Comparison of ENCODE assay signal across 8 cellular contexts in genomic region chr19:58513213-58513693, GRCh38. TPM values are rescaled to one million over a fixed set of nuclear protein-coding genes. Genes with fewer than 3 reads are reported as not detected.
DNase-seq lines count a peak whose midpoint lies in the region; ATAC-seq, FAIRE-seq and TF ChIP-seq lines count a peak whose summit lies in the region.

No MANE protein-coding gene starts in this region.

- H4K20me1 ChIP-seq in K562 (replicated peaks; ENCODE audit: control insufficient read depth, insufficient read depth, low read length), result no peaks in the 10 kb centered on the region
- H4K20me1 ChIP-seq in MM.1S (ENCODE audit: insufficient read depth, low read length), result no peaks in the 10 kb centered on the region

- peaks cover 31% of the 10 kb centered on the region; the same call in 2 of the 3 replicates for H3K36me3 ChIP-seq in K562 (ENCODE audit: control insufficient read depth, insufficient read depth, low read length)
- H3K36me3 ChIP-seq in naive thymus-derived CD4-positive, alpha-beta T cell (ENCODE audit: control insufficient read depth in 2 of 3, insufficient read depth in 3 of 3, low read length in 3 of 3), result peaks cover 0 to 22% (median 5%) of the 10 kb centered on the region in 3 experiments
- H3K36me3 ChIP-seq in MM.1S (replicated peaks; ENCODE audit: insufficient read depth, low read length), result no peaks in the 10 kb centered on the region

- H3K4me1 ChIP-seq in K562 (replicated peaks in 1 of 2; ENCODE audit: control insufficient read depth in 2 of 2, insufficient read depth in 2 of 2, low read length in 2 of 2), result peaks cover 12 to 66% of the 10 kb centered on the region in 2 experiments
- peaks cover 10 to 15% of the 10 kb centered on the region in 2 donors for H3K4me1 ChIP-seq in naive thymus-derived CD4-positive, alpha-beta T cell (ENCODE audit: control insufficient read depth in 2 of 2, insufficient read depth in 2 of 2, low read length in 2 of 2)
- no peaks in the 10 kb centered on the region for H3K4me1 ChIP-seq in MM.1S (ENCODE audit: low read length)

- H3F3A ChIP-seq in MM.1S (ENCODE audit: insufficient read depth, low read length), result no peaks in the 10 kb centered on the region

- in situ Hi-C loops in K562 (cut with MboI), result no loop called here

- no peak for TF ChIP-seq EP300 in K562 (IDR thresholded peaks at IDR 0.05; ENCODE audit: low read length)

- H3K36me3 Mint-ChIP-seq in naive thymus-derived CD4-positive, alpha-beta T cell, result peaks cover 0 to 17% (median 0%) of the 10 kb centered on the region in 5 donors

- intact Hi-C loops in K562 (cut with micrococcal nuclease), result loop anchor here (5.0 kb wide), 1 partner anchor 331 kb away; the partner anchor contains the start of gene ZNF274
- intact Hi-C loops in naive thymus-derived CD4-positive, alpha-beta T cell (cut with micrococcal nuclease), result loop anchor here in 1 of 2 donors (5.0 kb wide), 1 partner anchor 111 kb away; no protein-coding TSS in a partner anchor

- H3K4me1 Mint-ChIP-seq in naive thymus-derived CD4-positive, alpha-beta T cell, result peaks cover 11 to 33% (median 21%) of the 10 kb centered on the region in 7 donors

- H3K27ac ChIP-seq in 22Rv1 (peak overlapping the region; percentile 86), K562 (ENCODE audit: extremely low read depth, low read depth, low read length) (peak overlapping the region; percentile 79), MM.1S (ENCODE audit: low read length) (no peak overlapping the region)
- H3K27ac ChIP-seq in naive thymus-derived CD4-positive, alpha-beta T cell (ENCODE audit: low read depth, low read length), result peak overlapping the region; percentile 65

- no peaks in the 10 kb centered on the region for H3K9me2 ChIP-seq in MM.1S (replicated peaks; ENCODE audit: insufficient read depth, low read length)

- no TSS peak for BruUV-seq in K562 (replicated peaks; lab: Mats Ljungman, UMichigan)

- TF ChIP-seq CTCF in 22Rv1 (IDR thresholded peaks at IDR 0.05), result no peak
- no peak for TF ChIP-seq CTCF in K562 (IDR thresholded peaks at IDR 0.05 in 2 of 3, conservative IDR thresholded peaks at IDR 0.05 in 1 of 3; ENCODE audit: insufficient read depth in 2 of 3, low read depth in 1 of 3, low read length in 3 of 3)
- no peak for TF ChIP-seq CTCF in MM.1S (IDR thresholded peaks at IDR 0.05; ENCODE audit: low read length)

- peak overlapping the region in 6 of 9 donors; percentile 67 to 94 (median 79) for H3K27ac Mint-ChIP-seq in naive thymus-derived CD4-positive, alpha-beta T cell

- ATAC-seq in GM21515 (IDR thresholded peaks at IDR 0.05; ENCODE audit: unreplicated experiment) (peak; percentile 7), K562 (peak; percentile 9; the same call in 2 of the 3 replicates)
- ATAC-seq in naive thymus-derived CD4-positive, alpha-beta T cell, result no peak

- H3K4me2 ChIP-seq in K562 (ENCODE audit: insufficient read depth, low read length) (peak overlapping the region; percentile 59; the same call in 1 of the 2 replicates), MM.1S (ENCODE audit: low read depth, low read length) (no peak overlapping the region)

- DNase-seq in K562 (ENCODE audit: extremely low read depth in 1 of 4, low spot score in 3 of 4), result no peak
- DNase-seq in naive thymus-derived CD4-positive, alpha-beta T cell, result no peak
- no peak for DNase-seq in stimulated activated CD4-positive, alpha-beta T cell treated with anti-CD3 and anti-CD28 coated beads, Interleukin-2, amount 100 ng/mL, for 24 hours
- DNase-seq in stimulated activated CD4-positive, alpha-beta T cell treated with anti-CD3 and anti-CD28 coated beads, Interleukin-12 subunit alpha, Interleukin-12 subunit beta, amount 100 ng/mL, for 4 hours, result no peak
- no peak for DNase-seq in iPS-NIHi7 (ENCODE audit: extremely low spot score)
- no peak for DNase-seq in MM.1S

- peak overlapping the region; percentile 93; the same call in 1 of the 2 replicates for H2AFZ ChIP-seq in K562 (ENCODE audit: low read depth, low read length)
- no peak overlapping the region for H2AFZ ChIP-seq in MM.1S (ENCODE audit: low read length)

- POLR2A ChIA-PET in K562 (lab: Yijun Ruan, JAX), result interaction anchor here (0.6 to 1.0 kb wide), 3 partner anchors 14 to 46 kb away, joined by 3 to 8 read pairs (median 7); partner anchors contain the start of gene TRIM28
- POLR2A ChIA-PET in naive thymus-derived CD4-positive, alpha-beta T cell (lab: Charles Lee), result interaction anchor here (1.0 to 2.0 kb wide), 9 partner anchors 13 to 150 kb away, joined by 3 to 11 read pairs (median 4); partner anchors contain the start of genes CHMP2A, TRIM28 and UBE2M

- H3K9me3 ChIP-seq in K562 (replicated peaks; ENCODE audit: control insufficient read depth, insufficient read depth, low read depth, low read length), result no peaks in the 10 kb centered on the region; the same call in 1 of the 2 replicates
- H3K9me3 ChIP-seq in naive thymus-derived CD4-positive, alpha-beta T cell (ENCODE audit: control insufficient read depth in 2 of 3, low read length in 3 of 3), result no peaks in the 10 kb centered on the region
- no peaks in the 10 kb centered on the region for H3K9me3 ChIP-seq in MM.1S (replicated peaks; ENCODE audit: insufficient read depth, low read length)

- H3K27me3 Mint-ChIP-seq in naive thymus-derived CD4-positive, alpha-beta T cell, result no peaks in the 10 kb centered on the region

- no peak for TF ChIP-seq RAD21 in K562 (CRISPR knock-in tag; conservative IDR thresholded peaks at IDR 0.05 in 1 of 2, IDR thresholded peaks at IDR 0.05 in 1 of 2)

- CTCF ChIA-PET in K562 (lab: Yijun Ruan, JAX; ENCODE audit: low intra/inter-chr PET ratio), result interaction anchor here (0.9 kb wide), 1 partner anchor 67 kb away, joined by 3 read pairs; no protein-coding TSS in a partner anchor
- CTCF ChIA-PET in naive thymus-derived CD4-positive, alpha-beta T cell (lab: Charles Lee), result interaction anchor here (0.6 to 2.5 kb wide), 7 partner anchors 12 to 770 kb away, joined by 3 to 33 read pairs (median 4); no protein-coding TSS in a partner anchor

- FAIRE-seq in K562 (lab: Jason Lieb, UNC), result peak; percentile 46

- WGBS in K562 (ENCODE audit: insufficient coverage, low coverage, missing lambda C conversion rate), result 78% methylated on average over 10 of the region's 10 CpGs

- no peaks in the 10 kb centered on the region for H3K9me3 Mint-ChIP-seq in naive thymus-derived CD4-positive, alpha-beta T cell

- H3K79me2 ChIP-seq in K562 (ENCODE audit: control insufficient read depth, insufficient read depth, low read length) (peaks cover 34% of the 10 kb centered on the region), MM.1S (ENCODE audit: low read length) (peaks cover 3% of the 10 kb centered on the region)

- no peak for TF ChIP-seq POLR2A in K562 (conservative IDR thresholded peaks at IDR 0.05)

- peak overlapping the region in 8 of 10 donors; percentile 13 to 93 (median 70) for H3K4me3 Mint-ChIP-seq in naive thymus-derived CD4-positive, alpha-beta T cell

- H3K9ac ChIP-seq in K562 (ENCODE audit: insufficient read depth in 1 of 2, low read depth in 2 of 2, low read length in 2 of 2) (peak overlapping the region; percentile 84 to 85), MM.1S (ENCODE audit: low read length) (no peak overlapping the region)

- no peaks in the 10 kb centered on the region for H3K27me3 ChIP-seq in K562 (ENCODE audit: control insufficient read depth in 2 of 2, insufficient read depth in 2 of 2, low read length in 2 of 2)
- no peaks in the 10 kb centered on the region for H3K27me3 ChIP-seq in naive thymus-derived CD4-positive, alpha-beta T cell (ENCODE audit: control insufficient read depth in 2 of 2, insufficient read depth in 2 of 2, low read length in 2 of 2)
- H3K27me3 ChIP-seq in MM.1S (replicated peaks; ENCODE audit: insufficient read depth, low read length), result no peaks in the 10 kb centered on the region

- peaks cover 9% of the 10 kb centered on the region for H3K9me1 ChIP-seq in K562 (ENCODE audit: control insufficient read depth, insufficient read depth, low read length)

- H3K4me3 ChIP-seq in K562 (peak overlapping the region; percentile 1; the same call in 1 of the 2 replicates), MM.1S (ENCODE audit: low read length) (no peak overlapping the region)
- H3K4me3 ChIP-seq in naive thymus-derived CD4-positive, alpha-beta T cell (ENCODE audit: low read length), result no peak overlapping the region

RNA-seq across cellular contexts. Expression of gene SLC27A5, which starts 1.5 kb away (rescaled TPM):
- total RNA-seq in K562 (2011; cell fraction: chromatin; rRNA removed; ENCODE audit: low replicate concordance), result 36.1 and 123 TPM in 2 replicates
- 97.2 and 108 TPM in 2 replicates for total RNA-seq in K562 (2011; cell fraction: nucleolus; rRNA removed)
- 71.8 and 76.0 TPM in 2 replicates for total RNA-seq in K562 (2011; cell fraction: nucleoplasm; rRNA removed)
- total RNA-seq in K562 (2014; rRNA removed) (101 and 152 TPM in 2 replicates), K562 (2014; rRNA removed; fragmentation: Illumina TruSeq; extraction: Trizol) (29.4 and 48.4 TPM in 2 replicates), K562 (2015; rRNA removed; fragmentation: Illumina TruSeq; extraction: Trizol) (42.2 and 45.2 TPM in 2 replicates), K562 (2021) (58.2 and 67.5 TPM in 2 replicates)
- polyA plus RNA-seq in K562 (2011; rRNA removed) (64.7 and 86.6 TPM in 2 replicates), K562 (2014; fragmentation: Illumina TruSeq; extraction: Trizol) (56.9 and 85.4 TPM in 2 replicates), K562 (2014; fragmentation: Nextera tagmentation; extraction: Ambion mirVana) (100 to 1,000 TPM; 316 to 318 TPM), K562 (2014; rRNA removed) (89.7 and 116 TPM in 2 replicates)
- 140 and 167 TPM in 2 replicates for polyA plus RNA-seq in K562 (2011; cell fraction: cytosol; rRNA removed)
- polyA plus RNA-seq in K562 (2011; cell fraction: nucleus; rRNA removed), result 86.2 and 95.1 TPM in 2 replicates
- 59.7 and 101 TPM in 2 replicates for polyA plus RNA-seq in K562 (2012)
- 29.8 and 50.1 TPM in 2 replicates for polyA minus RNA-seq in K562 (2011; rRNA and poly(A)+ RNA removed)
- 24.3 and 35.0 TPM in 2 replicates for polyA minus RNA-seq in K562 (2011; cell fraction: cytosol; rRNA and poly(A)+ RNA removed)
- 31.1 and 32.6 TPM in 2 replicates for polyA minus RNA-seq in K562 (2011; cell fraction: nucleus; rRNA and poly(A)+ RNA removed)
- 10 to 100 TPM in 3 of 5 experiments, 1 to 10 TPM in 2; 5.9 to 14.1 (median 12.6) TPM for total RNA-seq in naive thymus-derived CD4-positive, alpha-beta T cell
- polyA plus RNA-seq in naive thymus-derived CD4-positive, alpha-beta T cell, result 10 to 100 TPM; 18.4 to 26.9 TPM

RNA-seq across cellular contexts. Expression of gene ZBTB45, which starts 6.4 kb away (rescaled TPM):
- total RNA-seq in K562 (2011; cell fraction: chromatin; rRNA removed; ENCODE audit: low replicate concordance), result 5.0 and 18.1 TPM in 2 replicates
- total RNA-seq in K562 (2011; cell fraction: nucleolus; rRNA removed), result 20.8 and 21.2 TPM in 2 replicates
- total RNA-seq in K562 (2011; cell fraction: nucleoplasm; rRNA removed), result 9.8 and 10.9 TPM in 2 replicates
- total RNA-seq in K562 (2014; rRNA removed) (7.2 and 7.8 TPM in 2 replicates), K562 (2014; rRNA removed; fragmentation: Illumina TruSeq; extraction: Trizol) (0.32 and 0.58 TPM in 2 replicates), K562 (2015; rRNA removed; fragmentation: Illumina TruSeq; extraction: Trizol) (2.2 and 2.7 TPM in 2 replicates), K562 (2021) (14.0 and 16.1 TPM in 2 replicates)
- polyA plus RNA-seq in K562 (2011; rRNA removed) (1.4 and 4.0 TPM in 2 replicates), K562 (2014; fragmentation: Illumina TruSeq; extraction: Trizol) (1.8 and 4.7 TPM in 2 replicates), K562 (2014; fragmentation: Nextera tagmentation; extraction: Ambion mirVana) (under 1 TPM; 0.08 to 0.13 TPM), K562 (2014; rRNA removed) (5.8 and 6.8 TPM in 2 replicates)
- 3.6 and 10.4 TPM in 2 replicates for polyA plus RNA-seq in K562 (2011; cell fraction: cytosol; rRNA removed)
- polyA plus RNA-seq in K562 (2011; cell fraction: nucleus; rRNA removed), result 7.2 and 14.2 TPM in 2 replicates
- polyA plus RNA-seq in K562 (2012), result 11.7 TPM in 2 replicates
- polyA minus RNA-seq in K562 (2011; rRNA and poly(A)+ RNA removed), result 1.9 and 2.0 TPM in 2 replicates
- polyA minus RNA-seq in K562 (2011; cell fraction: cytosol; rRNA and poly(A)+ RNA removed), result 5.1 and 6.6 TPM in 2 replicates
- polyA minus RNA-seq in K562 (2011; cell fraction: nucleus; rRNA and poly(A)+ RNA removed), result 10.7 and 11.2 TPM in 2 replicates
- 10 to 100 TPM in 3 of 5 experiments, 1 to 10 TPM in 2; 9.8 to 19.2 (median 17.0) TPM for total RNA-seq in naive thymus-derived CD4-positive, alpha-beta T cell
- 1 to 10 TPM; 5.1 to 6.5 TPM for polyA plus RNA-seq in naive thymus-derived CD4-positive, alpha-beta T cell

RNA-seq across cellular contexts. Expression of gene TRIM28, which starts 30.6 kb away (rescaled TPM):
- total RNA-seq in K562 (2011; cell fraction: chromatin; rRNA removed; ENCODE audit: low replicate concordance), result 526 and 1,695 TPM in 2 replicates
- total RNA-seq in K562 (2011; cell fraction: nucleolus; rRNA removed), result 1,048 and 1,300 TPM in 2 replicates
- 609 and 709 TPM in 2 replicates for total RNA-seq in K562 (2011; cell fraction: nucleoplasm; rRNA removed)
- total RNA-seq in K562 (2014; rRNA removed) (779 and 1,386 TPM in 2 replicates), K562 (2014; rRNA removed; fragmentation: Illumina TruSeq; extraction: Trizol) (358 and 467 TPM in 2 replicates), K562 (2015; rRNA removed; fragmentation: Illumina TruSeq; extraction: Trizol) (523 and 570 TPM in 2 replicates), K562 (2021) (752 and 797 TPM in 2 replicates)
- polyA plus RNA-seq in K562 (2011; rRNA removed) (434 and 1,024 TPM in 2 replicates), K562 (2014; fragmentation: Illumina TruSeq; extraction: Trizol) (640 and 764 TPM in 2 replicates), K562 (2014; fragmentation: Nextera tagmentation; extraction: Ambion mirVana) (10 to 100 TPM; 12.1 to 29.3 TPM), K562 (2014; rRNA removed) (490 and 541 TPM in 2 replicates)
- 553 and 1,059 TPM in 2 replicates for polyA plus RNA-seq in K562 (2011; cell fraction: cytosol; rRNA removed)
- polyA plus RNA-seq in K562 (2011; cell fraction: nucleus; rRNA removed), result 1,513 and 2,015 TPM in 2 replicates
- 1,261 and 1,407 TPM in 2 replicates for polyA plus RNA-seq in K562 (2012)
- polyA minus RNA-seq in K562 (2011; rRNA and poly(A)+ RNA removed), result 826 and 1,247 TPM in 2 replicates
- 1,076 and 1,289 TPM in 2 replicates for polyA minus RNA-seq in K562 (2011; cell fraction: cytosol; rRNA and poly(A)+ RNA removed)
- 406 and 505 TPM in 2 replicates for polyA minus RNA-seq in K562 (2011; cell fraction: nucleus; rRNA and poly(A)+ RNA removed)
- total RNA-seq in naive thymus-derived CD4-positive, alpha-beta T cell, result 100 to 1,000 TPM; 396 to 564 (median 435) TPM
- polyA plus RNA-seq in naive thymus-derived CD4-positive, alpha-beta T cell, result 10 to 100 TPM; 55.3 to 88.8 TPM

RNA-seq across cellular contexts. Expression of gene ZNF446, which starts 37.1 kb away (rescaled TPM):
- total RNA-seq in K562 (2011; cell fraction: chromatin; rRNA removed; ENCODE audit: low replicate concordance), result 3.8 and 13.1 TPM in 2 replicates
- total RNA-seq in K562 (2011; cell fraction: nucleolus; rRNA removed), result 12.1 and 13.7 TPM in 2 replicates
- total RNA-seq in K562 (2011; cell fraction: nucleoplasm; rRNA removed), result 5.5 and 8.0 TPM in 2 replicates
- 4.2 and 4.8 TPM in 2 replicates for total RNA-seq in K562 (2014; rRNA removed)
- 0.64 and 0.95 TPM in 2 replicates for total RNA-seq in K562 (2014; rRNA removed; fragmentation: Illumina TruSeq; extraction: Trizol)
- total RNA-seq in K562 (2015; rRNA removed; fragmentation: Illumina TruSeq; extraction: Trizol), result 2.5 and 3.3 TPM in 2 replicates
- 3.5 and 4.3 TPM in 2 replicates for total RNA-seq in K562 (2021)
- polyA plus RNA-seq in K562 (2011; rRNA removed), result 1.2 and 2.7 TPM in 2 replicates
- 2.4 and 5.3 TPM in 2 replicates for polyA plus RNA-seq in K562 (2011; cell fraction: cytosol; rRNA removed)
- polyA plus RNA-seq in K562 (2011; cell fraction: nucleus; rRNA removed), result 6.9 and 8.9 TPM in 2 replicates
- polyA plus RNA-seq in K562 (2012), result 5.5 and 10.1 TPM in 2 replicates
- 1.2 and 2.4 TPM in 2 replicates for polyA plus RNA-seq in K562 (2014; fragmentation: Illumina TruSeq; extraction: Trizol)
- under 1 TPM; 0.07 to 0.17 TPM for polyA plus RNA-seq in K562 (2014; fragmentation: Nextera tagmentation; extraction: Ambion mirVana)
- 2.6 and 3.9 TPM in 2 replicates for polyA plus RNA-seq in K562 (2014; rRNA removed)
- polyA minus RNA-seq in K562 (2011; rRNA and poly(A)+ RNA removed), result 1.5 and 1.9 TPM in 2 replicates
- polyA minus RNA-seq in K562 (2011; cell fraction: cytosol; rRNA and poly(A)+ RNA removed), result 1.4 and 2.4 TPM in 2 replicates
- 6.5 and 8.3 TPM in 2 replicates for polyA minus RNA-seq in K562 (2011; cell fraction: nucleus; rRNA and poly(A)+ RNA removed)
- total RNA-seq in naive thymus-derived CD4-positive, alpha-beta T cell, result 10 to 100 TPM in 4 of 5 experiments, 1 to 10 TPM in 1; 9.5 to 20.0 (median 15.1) TPM
- 1 to 10 TPM; 3.2 to 6.0 TPM for polyA plus RNA-seq in naive thymus-derived CD4-positive, alpha-beta T cell

RNA-seq across cellular contexts. Expression of gene CHMP2A, which starts 41.7 kb away (rescaled TPM):
- 34.9 and 55.0 TPM in 2 replicates for total RNA-seq in K562 (2011; cell fraction: chromatin; rRNA removed; ENCODE audit: low replicate concordance)
- 42.5 and 47.5 TPM in 2 replicates for total RNA-seq in K562 (2011; cell fraction: nucleolus; rRNA removed)
- total RNA-seq in K562 (2011; cell fraction: nucleoplasm; rRNA removed), result 36.2 and 43.3 TPM in 2 replicates
- total RNA-seq in K562 (2014; rRNA removed), result 127 and 142 TPM in 2 replicates
- 49.3 and 58.4 TPM in 2 replicates for total RNA-seq in K562 (2014; rRNA removed; fragmentation: Illumina TruSeq; extraction: Trizol)
- total RNA-seq in K562 (2015; rRNA removed; fragmentation: Illumina TruSeq; extraction: Trizol), result 86.9 and 87.2 TPM in 2 replicates
- 88.4 and 89.8 TPM in 2 replicates for total RNA-seq in K562 (2021)
- polyA plus RNA-seq in K562 (2011; rRNA removed), result 81.7 and 86.7 TPM in 2 replicates
- polyA plus RNA-seq in K562 (2011; cell fraction: cytosol; rRNA removed), result 111 and 116 TPM in 2 replicates
- 72.3 and 77.4 TPM in 2 replicates for polyA plus RNA-seq in K562 (2011; cell fraction: nucleus; rRNA removed)
- polyA plus RNA-seq in K562 (2012), result 122 and 150 TPM in 2 replicates
- polyA plus RNA-seq in K562 (2014; fragmentation: Illumina TruSeq; extraction: Trizol), result 110 and 112 TPM in 2 replicates
- 10 to 100 TPM; 57.6 to 71.1 TPM for polyA plus RNA-seq in K562 (2014; fragmentation: Nextera tagmentation; extraction: Ambion mirVana)
- 154 and 159 TPM in 2 replicates for polyA plus RNA-seq in K562 (2014; rRNA removed)
- polyA minus RNA-seq in K562 (2011; rRNA and poly(A)+ RNA removed), result 162 and 173 TPM in 2 replicates
- 59.5 and 70.2 TPM in 2 replicates for polyA minus RNA-seq in K562 (2011; cell fraction: cytosol; rRNA and poly(A)+ RNA removed)
- polyA minus RNA-seq in K562 (2011; cell fraction: nucleus; rRNA and poly(A)+ RNA removed), result 15.3 and 24.0 TPM in 2 replicates
- total RNA-seq in naive thymus-derived CD4-positive, alpha-beta T cell, result 100 to 1,000 TPM in 1 of 5 experiments, 10 to 100 TPM in 4; 64.3 to 131 (median 71.2) TPM
- 100 to 1,000 TPM; 167 to 193 TPM for polyA plus RNA-seq in naive thymus-derived CD4-positive, alpha-beta T cell
